In the genomic region with DNA sequence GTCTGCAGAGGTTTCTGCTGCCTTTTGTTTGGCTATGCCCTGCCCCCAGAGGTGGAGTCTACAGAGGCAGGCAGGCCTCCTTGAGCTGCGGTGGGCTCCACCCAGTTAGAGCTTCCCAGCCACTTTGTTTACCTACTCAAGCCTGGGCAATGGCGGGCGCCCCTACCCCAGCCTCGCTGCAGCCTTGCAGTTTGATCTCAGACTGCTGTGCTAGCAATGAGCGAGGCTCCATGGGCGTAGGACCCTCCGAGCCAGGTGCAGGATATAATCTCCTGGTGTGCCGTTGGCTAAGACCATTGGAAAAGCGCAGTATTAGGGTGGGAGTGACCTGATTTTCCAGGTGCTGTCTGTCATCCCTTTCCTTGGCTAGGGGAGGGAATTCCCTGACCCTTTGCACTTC, we compare ENCODE assay signal across 1 cellular context.
A peak's percentile ranks its signal among the peaks of the same experiment; 100 is the strongest.
DNase-seq lines count a peak whose midpoint lies in the region.
"Not testable (repeated sequence)": the region's sequence is repeated elsewhere in the genome, so short reads cannot be mapped to it uniquely, and the experiment has no call there.

No MANE protein-coding gene starts in this region.

- DNase-seq in activated CD4-positive, alpha-beta T cell treated with anti-CD3 and anti-CD28 coated beads, Interleukin-2, amount 10 ng/mL, durations not matched to agents 24 days and 14 days: peak; percentile 17

- not testable (repeated sequence) for H3K4me1 Mint-ChIP-seq in activated CD4-positive, alpha-beta T cell treated with anti-CD3 and anti-CD28 coated beads, Interleukin-2, amount 10 ng/mL, durations not matched to agents 24 days and 14 days

- H3K36me3 Mint-ChIP-seq in activated CD4-positive, alpha-beta T cell treated with anti-CD3 and anti-CD28 coated beads, Interleukin-2, amount 10 ng/mL, durations not matched to agents 24 days and 14 days (ENCODE audit: low read depth): not testable (repeated sequence)

- intact Hi-C loops in activated CD4-positive, alpha-beta T cell treated with anti-CD3 and anti-CD28 coated beads, Interleukin-2, amount 10 ng/mL, durations not matched to agents 24 days and 14 days (cut with micrococcal nuclease): not testable (repeated sequence)

- H3K9me3 Mint-ChIP-seq in activated CD4-positive, alpha-beta T cell treated with anti-CD3 and anti-CD28 coated beads, Interleukin-2, amount 10 ng/mL, durations not matched to agents 24 days and 14 days: not testable (repeated sequence)

- not testable (repeated sequence) for H3K27ac Mint-ChIP-seq in activated CD4-positive, alpha-beta T cell treated with anti-CD3 and anti-CD28 coated beads, Interleukin-2, amount 10 ng/mL, durations not matched to agents 24 days and 14 days

- not testable (repeated sequence) for H3K27me3 Mint-ChIP-seq in activated CD4-positive, alpha-beta T cell treated with anti-CD3 and anti-CD28 coated beads, Interleukin-2, amount 10 ng/mL, durations not matched to agents 24 days and 14 days

- H3K4me3 Mint-ChIP-seq in activated CD4-positive, alpha-beta T cell treated with anti-CD3 and anti-CD28 coated beads, Interleukin-2, amount 10 ng/mL, durations not matched to agents 24 days and 14 days: not testable (repeated sequence)
